In the genomic region with DNA sequence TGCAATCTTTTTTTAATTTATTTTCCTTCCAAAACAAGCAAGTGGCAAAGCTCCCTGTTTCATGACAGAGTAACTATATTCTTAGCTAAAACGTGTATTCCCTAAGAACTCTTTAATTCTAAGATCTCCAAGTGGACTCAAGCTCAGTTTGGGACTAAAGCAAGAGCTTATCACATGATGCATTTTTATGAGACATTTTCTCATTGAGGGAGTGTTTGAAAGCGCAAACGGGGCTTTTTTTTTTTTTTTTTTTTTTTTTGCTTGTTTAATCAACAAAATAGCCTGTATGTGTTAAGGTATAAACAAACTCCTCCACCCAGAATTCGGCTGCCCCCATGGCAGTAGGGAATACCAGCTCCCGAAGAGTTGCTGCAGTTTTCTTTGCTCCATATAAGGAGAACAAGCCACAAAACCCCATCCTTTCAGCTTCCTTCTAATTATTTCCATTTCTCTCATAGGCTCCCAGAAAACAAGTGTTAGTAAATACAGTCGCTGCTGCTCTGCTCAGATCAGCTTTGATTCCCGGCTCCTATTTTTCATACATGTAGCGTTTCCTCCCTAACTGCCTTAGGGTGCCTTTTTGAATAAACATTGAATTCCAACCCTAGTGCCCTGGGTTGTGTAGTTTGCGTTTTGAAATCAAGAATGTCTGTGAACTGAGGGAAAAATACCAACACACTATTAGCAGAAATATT, we compare ENCODE assay signal across 10 cellular contexts. TPM values are rescaled to one million over a fixed set of nuclear protein-coding genes. Genes with fewer than 3 reads are reported as not detected.
DNase-seq lines count a peak whose midpoint lies in the region; ATAC-seq and TF ChIP-seq lines count a peak whose summit lies in the region.
"Had no signal": no experiment of that assay in that cellular context is flagged by ENCODE, and none has a peak within 500 bp of the region (broad histone marks: within the 10 kb centered on the region; RNA-seq: fewer than 3 reads in every experiment).

No MANE protein-coding gene starts in this region.

- H3K9ac ChIP-seq in SK-N-MC (ENCODE audit: insufficient read length), result peak overlapping the region; percentile 53

- H3K4me3 Mint-ChIP-seq in glutamatergic neuron (ENCODE audit: unreplicated experiment) (peak overlapping the region; percentile 62), HFFc6 (no peak overlapping the region)

- peak overlapping the region; percentile 31 for H3K4me2 ChIP-seq in osteoblast (ENCODE audit: insufficient read depth, low read length)

- H3K27me3 Mint-ChIP-seq in glutamatergic neuron (ENCODE audit: unreplicated experiment), result no peaks in the 10 kb centered on the region
- H3K27me3 Mint-ChIP-seq in HFFc6 (ENCODE audit: insufficient read depth), result no peaks in the 10 kb centered on the region
- H3K27me3 Mint-ChIP-seq: CD4-positive, CD25-positive, alpha-beta regulatory T cell had no signal

- H3K4me1 ChIP-seq in osteoblast (ENCODE audit: insufficient read depth, low read length), result peaks cover 13% of the 10 kb centered on the region

- H4K20me1 ChIP-seq in osteoblast (ENCODE audit: insufficient read depth, low read length), result no peaks in the 10 kb centered on the region

- H3K4me1 Mint-ChIP-seq in glutamatergic neuron (ENCODE audit: low read depth, unreplicated experiment), result peaks cover 9% of the 10 kb centered on the region
- H3K4me1 Mint-ChIP-seq in HFFc6 (ENCODE audit: low read depth), result peaks cover 16% of the 10 kb centered on the region; the same call in 1 of the 2 replicates

- DNase-seq in AG20443 (ENCODE audit: low spot score) (peak; percentile 14), SK-N-MC (ENCODE audit: low read depth, low spot score) (no peak), glutamatergic neuron (no peak), osteoblast (ENCODE audit: insufficient read length, low spot score, missing footprints) (no peak), HFFc6 (no peak), GOT3 (lab: John Stamatoyannopoulos, UW) (no peak), SK-N-DZ (ENCODE audit: low spot score) (no peak)
- DNase-seq: CD4-positive, CD25-positive, alpha-beta regulatory T cell; NCI-H1694 treated with DMSO at 0.1 percent for 48 hours had no signal

- H3K36me3 Mint-ChIP-seq in glutamatergic neuron (ENCODE audit: unreplicated experiment), result no peaks in the 10 kb centered on the region
- no peaks in the 10 kb centered on the region for H3K36me3 Mint-ChIP-seq in HFFc6 (ENCODE audit: low read depth)
- H3K36me3 Mint-ChIP-seq: CD4-positive, CD25-positive, alpha-beta regulatory T cell had no signal

- H3K27me3 ChIP-seq in osteoblast (ENCODE audit: insufficient read depth, low read length), result peaks cover 10% of the 10 kb centered on the region

- H2AFZ ChIP-seq in osteoblast (ENCODE audit: low read length), result peak overlapping the region; percentile 20

- H3K9me3 Mint-ChIP-seq in glutamatergic neuron (ENCODE audit: unreplicated experiment) (peaks cover 2% of the 10 kb centered on the region), HFFc6 (peaks cover 7% of the 10 kb centered on the region; the same call in 1 of the 2 replicates)

- H3K36me3 ChIP-seq in SK-N-MC (ENCODE audit: insufficient read depth, low read length) (no peaks in the 10 kb centered on the region), osteoblast (ENCODE audit: insufficient read depth, low read length) (no peaks in the 10 kb centered on the region)

- TF ChIP-seq CTCF in glutamatergic neuron (IDR thresholded peaks at IDR 0.05; ENCODE audit: partially characterized antibody, unreplicated experiment), result no peak
- no peak for TF ChIP-seq CTCF in osteoblast (IDR thresholded peaks at IDR 0.05; ENCODE audit: extremely low read depth, low read depth, low read length)
- no peak for TF ChIP-seq CTCF in HFFc6 (IDR thresholded peaks at IDR 0.05)

- H3K27ac Mint-ChIP-seq in glutamatergic neuron (ENCODE audit: unreplicated experiment) (no peak overlapping the region), HFFc6 (no peak overlapping the region)
- H3K27ac Mint-ChIP-seq: CD4-positive, CD25-positive, alpha-beta regulatory T cell had no signal

- no peaks in the 10 kb centered on the region for H3K79me2 ChIP-seq in osteoblast (ENCODE audit: insufficient read depth, low read length)

- no peaks in the 10 kb centered on the region for H3K9me3 ChIP-seq in SK-N-MC (ENCODE audit: low read depth, low read length)
- H3K9me3 ChIP-seq in osteoblast (ENCODE audit: low read depth, low read length), result no peaks in the 10 kb centered on the region

- H3K4me3 ChIP-seq in SK-N-MC (peak overlapping the region; percentile 75), osteoblast (ENCODE audit: insufficient read depth, low read length) (peak overlapping the region; percentile 19)

- no peak for ATAC-seq in HG03460 (IDR thresholded peaks at IDR 0.05; ENCODE audit: unreplicated experiment)

- H3K27ac ChIP-seq in SK-N-MC, result peak overlapping the region; percentile 46; the same call in 1 of the 2 replicates
- H3K27ac ChIP-seq in osteoblast (ENCODE audit: low read depth, low read length), result no peak overlapping the region

RNA-seq across cellular contexts. Expression of a gene that starts 0.7 kb away (rescaled TPM):
- total RNA-seq in glutamatergic neuron (ENCODE audit: unreplicated experiment) (13.4 TPM), osteoblast (2.1 and 2.5 TPM in 2 replicates)
- not detected for total RNA-seq in HFFc6 (2021; fragmentation: NEBNext Ultra II Directional; extraction: Animal tissue kit (Norgen Biotek cat#: 25700))
- polyA plus RNA-seq in SK-N-DZ (2014; cell fraction: cytosol; rRNA removed), result 2.0 and 2.6 TPM in 2 replicates
- polyA plus RNA-seq in SK-N-DZ (2014; cell fraction: nucleus; rRNA removed), result 2.3 and 2.5 TPM in 2 replicates
- total RNA-seq: CD4-positive, CD25-positive, alpha-beta regulatory T cell had no signal
- polyA plus RNA-seq: CD4-positive, CD25-positive, alpha-beta regulatory T cell had no signal
